24 cellular contexts compared by ENCODE assay signal in the genomic region with DNA sequence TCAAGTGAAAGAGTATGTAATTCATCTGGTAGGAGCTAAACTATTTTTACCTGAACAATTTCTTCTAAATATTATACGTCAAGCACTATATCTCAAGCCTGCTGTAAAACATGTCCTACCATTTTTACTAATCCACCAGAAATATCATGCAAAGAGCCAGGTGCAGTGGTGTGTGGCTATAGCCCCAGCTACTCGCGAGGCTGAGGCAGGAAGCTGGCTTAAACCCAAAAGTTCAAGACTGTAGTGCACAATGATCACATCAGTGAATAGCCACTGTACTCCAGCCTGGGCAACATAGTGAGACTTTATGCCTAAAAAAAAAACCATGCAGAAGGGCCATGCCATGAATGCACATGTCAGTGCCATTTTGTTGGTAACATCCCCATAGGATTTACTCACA. TPM values are rescaled to one million over a fixed set of nuclear protein-coding genes. Genes with fewer than 3 reads are reported as not detected.
DNase-seq lines count a peak whose midpoint lies in the region; ATAC-seq and FAIRE-seq lines count a peak whose summit lies in the region.
"Had no signal": no experiment of that assay in that cellular context is flagged by ENCODE, and none has a peak within 500 bp of the region (broad histone marks: within the 10 kb centered on the region; RNA-seq: fewer than 3 reads in every experiment).

No MANE protein-coding gene starts in this region.

- H3K4me3 ChIP-seq in trophoblast cell (ENCODE audit: low read depth, low read length), result no peak overlapping the region
- H3K4me3 ChIP-seq in small intestine (ENCODE audit: low read depth in 1 of 2, low read length in 2 of 2), result no peak overlapping the region
- H3K4me3 ChIP-seq: mucosa of descending colon, neural progenitor cell had no signal

- no peak overlapping the region for H2BK5ac ChIP-seq in trophoblast cell (ENCODE audit: low read depth, low read length, poor library complexity)

- no peaks in the 10 kb centered on the region for H3K79me2 ChIP-seq in trophoblast cell (ENCODE audit: control insufficient read depth, insufficient read depth, low read length, poor library complexity)

- H3K27ac ChIP-seq in trophoblast cell (ENCODE audit: low read depth, low read length), result no peak overlapping the region
- H3K27ac ChIP-seq in small intestine (ENCODE audit: low read depth in 1 of 2, low read length in 1 of 2), result no peak overlapping the region
- H3K27ac ChIP-seq: 22Rv1, brain microvascular endothelial cell, neural progenitor cell had no signal

- H4K12ac ChIP-seq in trophoblast cell (ENCODE audit: low read depth, low read length), result no peak overlapping the region

- H3K27me3 ChIP-seq in trophoblast cell (ENCODE audit: insufficient read depth, low read length) (no peaks in the 10 kb centered on the region), small intestine (ENCODE audit: control insufficient read depth in 2 of 2, insufficient read depth in 2 of 2, low read length in 2 of 2) (peaks cover 0 to 2% of the 10 kb centered on the region in 2 donors)
- H3K27me3 ChIP-seq: brain microvascular endothelial cell, neural progenitor cell had no signal

- H3K14ac ChIP-seq in trophoblast cell (ENCODE audit: low read length), result no peak overlapping the region

- no CpG with 5 or more reads among the region's 3 CpGs for WGBS in trophoblast cell (ENCODE audit: extremely low coverage, insufficient coverage, insufficient read length)
- 34 to 52% (median 34%) methylated on average over 3 of the region's 3 CpGs for WGBS in small intestine, 3 donors

- H4K91ac ChIP-seq in trophoblast cell (ENCODE audit: low read depth, low read length), result no peak overlapping the region

- H2BK120ac ChIP-seq in trophoblast cell (ENCODE audit: insufficient read depth, low read length, poor library complexity), result no peak overlapping the region

- no peak overlapping the region for H3K4me2 ChIP-seq in trophoblast cell (ENCODE audit: low read length)
- H3K4me2 ChIP-seq: neural progenitor cell had no signal

- H3K79me1 ChIP-seq in trophoblast cell (ENCODE audit: low read length), result peaks cover 12% of the 10 kb centered on the region

- no peaks in the 10 kb centered on the region for H3K36me3 ChIP-seq in trophoblast cell (ENCODE audit: control insufficient read depth in 1 of 2, insufficient read depth in 2 of 2, low read length in 2 of 2)
- no peaks in the 10 kb centered on the region for H3K36me3 ChIP-seq in small intestine (ENCODE audit: control insufficient read depth in 2 of 2, insufficient read depth in 2 of 2, low read length in 2 of 2)
- H3K36me3 ChIP-seq: brain microvascular endothelial cell, neural progenitor cell had no signal

- no peak overlapping the region for H2AK5ac ChIP-seq in trophoblast cell (ENCODE audit: low read length)

- H3K23ac ChIP-seq in trophoblast cell (ENCODE audit: low read length), result no peak overlapping the region

- peak; percentile 13 for DNase-seq in DMS 273 (lab: John Stamatoyannopoulos, UW; ENCODE audit: unreplicated experiment)
- no peak for DNase-seq in DMS 273 treated with DMSO at 0.1 percent for 48 hours (lab: John Stamatoyannopoulos, UW)
- no peak for DNase-seq in trophoblast cell
- no peak for DNase-seq in SIG-M5 (lab: John Stamatoyannopoulos, UW)
- DNase-seq in small intestine, result no peak
- no peak for DNase-seq in SKM-1 treated with dmso at 0.1 percent for 144 hours (lab: John Stamatoyannopoulos, UW; ENCODE audit: unreplicated experiment)
- DNase-seq: activated CD4-positive, alpha-beta T cell treated with anti-CD3 and anti-CD28 coated beads for 36 hours; brain microvascular endothelial cell; COR-L47; EL; HCEC 1CT; immature natural killer cell; KG1; mucosa of descending colon; NCI-H1048; NCI-H2081 treated with DMSO at 0.1 percent for 48 hours; NCI-H446 treated with DMSO at 0.1 percent for 48 hours; stimulated activated CD4-positive, alpha-beta T cell treated with anti-CD3 and anti-CD28 coated beads, Interleukin-4, amount 100 ng/mL, for 4 hours had no signal

- H3K18ac ChIP-seq in trophoblast cell (ENCODE audit: low read length), result no peak overlapping the region

- no peak overlapping the region for H2AFZ ChIP-seq in trophoblast cell (ENCODE audit: insufficient read depth, low read length, poor library complexity)
- H2AFZ ChIP-seq: neural progenitor cell had no signal

- no peak overlapping the region for H4K8ac ChIP-seq in trophoblast cell (ENCODE audit: low read depth, low read length)

- no peak overlapping the region for H3K4ac ChIP-seq in trophoblast cell (ENCODE audit: low read depth, low read length)

- peaks cover 11 to 32% of the 10 kb centered on the region in 2 experiments for H3K4me1 ChIP-seq in trophoblast cell (ENCODE audit: control insufficient read depth in 1 of 2, insufficient read depth in 2 of 2, low read length in 2 of 2)
- no peaks in the 10 kb centered on the region for H3K4me1 ChIP-seq in small intestine (ENCODE audit: control insufficient read depth in 2 of 2, insufficient read depth in 1 of 2, low read depth in 1 of 2, low read length in 1 of 2)
- H3K4me1 ChIP-seq: neural progenitor cell had no signal

- no peak overlapping the region for H3K9ac ChIP-seq in trophoblast cell (ENCODE audit: low read length)
- H3K9ac ChIP-seq: neural progenitor cell had no signal

- FAIRE-seq in small intestine (lab: Jason Lieb, UNC), result no peak

- peak overlapping the region; percentile 2 for H2BK12ac ChIP-seq in trophoblast cell (ENCODE audit: low read length)

- no peaks in the 10 kb centered on the region for H3K9me3 ChIP-seq in trophoblast cell (ENCODE audit: insufficient read depth, low read depth, low read length)
- H3K9me3 ChIP-seq in small intestine (ENCODE audit: control insufficient read depth, low read depth), result no peaks in the 10 kb centered on the region
- H3K9me3 ChIP-seq: mucosa of descending colon had no signal

- peak; percentile 75 for ATAC-seq in HG02759 (IDR thresholded peaks at IDR 0.05; ENCODE audit: unreplicated experiment)
- ATAC-seq in HG03378 (IDR thresholded peaks at IDR 0.05; ENCODE audit: unreplicated experiment), result peak; percentile 71
- ATAC-seq: activated CD4-positive, alpha-beta T cell treated with anti-CD3 and anti-CD28 coated beads for 36 hours; mucosa of descending colon had no signal

RNA-seq across cellular contexts. Expression of gene CLN5, which starts 20.7 kb away (rescaled TPM):
- polyA plus RNA-seq in trophoblast cell (2013), result 17.6 and 18.6 TPM in 2 replicates
- 10 to 100 TPM in 1 of 3 donors, 1 to 10 TPM in 2; 4.0 to 13.4 (median 9.7) TPM for polyA plus RNA-seq in small intestine

RNA-seq across cellular contexts. Expression of gene ACOD1, which starts 22.9 kb away (rescaled TPM):
- not detected in 2 replicates for polyA plus RNA-seq in trophoblast cell (2013)
- not detected for polyA plus RNA-seq in small intestine
- polyA plus RNA-seq: immature natural killer cell, liver, urinary bladder had no signal

RNA-seq across cellular contexts. Expression of gene FBXL3, which starts 55.7 kb away (rescaled TPM):
- 32.8 and 33.1 TPM in 2 replicates for polyA plus RNA-seq in trophoblast cell (2013)
- 10 to 100 TPM; 20.6 to 33.5 (median 28.0) TPM for polyA plus RNA-seq in small intestine
